ENCODE assay signal across 24 cellular contexts in genomic region chr19:6228523-6229215, GRCh38. TPM values are rescaled to one million over a fixed set of nuclear protein-coding genes. Genes with fewer than 3 reads are reported as not detected.
DNase-seq lines count a peak whose midpoint lies in the region; FAIRE-seq and TF ChIP-seq lines count a peak whose summit lies in the region.
"Had no signal": no experiment of that assay in that cellular context is flagged by ENCODE, and none has a peak within 500 bp of the region (broad histone marks: within the 10 kb centered on the region; RNA-seq: fewer than 3 reads in every experiment).

No MANE protein-coding gene starts in this region.

- no peaks in the 10 kb centered on the region for H3K27me3 Mint-ChIP-seq in astrocyte (ENCODE audit: low read depth, unreplicated experiment)
- H3K27me3 Mint-ChIP-seq in type B pancreatic cell: no peaks in the 10 kb centered on the region
- no peaks in the 10 kb centered on the region for H3K27me3 Mint-ChIP-seq in activated CD4-positive, alpha-beta memory T cell treated with anti-CD3 and anti-CD28 coated beads, Interleukin-2, amount 10 ng/mL, durations not matched to agents 7 days and 5 days

- peaks cover 82% of the 10 kb centered on the region for H3K79me2 ChIP-seq in astrocyte (ENCODE audit: insufficient read depth, low read length)

- no peak overlapping the region for H2AFZ ChIP-seq in astrocyte (ENCODE audit: low read depth, low read length)

- H3K36me3 ChIP-seq in H7 (replicated peaks; ENCODE audit: control insufficient read depth, insufficient read depth, low read length) (no peaks in the 10 kb centered on the region; the same call in none of the 2 replicates), astrocyte (ENCODE audit: insufficient read depth, low read length) (no peaks in the 10 kb centered on the region), transverse colon (peaks cover 0 to 16% (median 3%) of the 10 kb centered on the region in 4 donors)
- H3K36me3 ChIP-seq: uterus had no signal

- no peak for TF ChIP-seq EP300 in transverse colon (IDR thresholded peaks at IDR 0.05; ENCODE audit: low read depth)

- in situ Hi-C loops in transverse colon (cut with MboI; ENCODE audit: low pct_ligation_motif_present in 1 of 4, low pct_unique_long_range_greater_than_20kb in 1 of 4, low sequenced_read_pairs in 3 of 4): no loop called here

- WGBS in transverse colon (ENCODE audit: low coverage in 1 of 2), 2 donors: 83 to 100% methylated on average over 2 to 35 of the region's 35 CpGs

- peak overlapping the region; percentile 54 for H3K4me2 ChIP-seq in astrocyte (ENCODE audit: low read length)

- H3K9me3 Mint-ChIP-seq in astrocyte (ENCODE audit: unreplicated experiment): no peaks in the 10 kb centered on the region
- H3K9me3 Mint-ChIP-seq in type B pancreatic cell: no peaks in the 10 kb centered on the region
- H3K9me3 Mint-ChIP-seq in activated CD4-positive, alpha-beta memory T cell treated with anti-CD3 and anti-CD28 coated beads, Interleukin-2, amount 10 ng/mL, durations not matched to agents 7 days and 5 days: no peaks in the 10 kb centered on the region

- H3K27ac Mint-ChIP-seq in astrocyte (ENCODE audit: unreplicated experiment) (no peak overlapping the region), type B pancreatic cell (peak overlapping the region; percentile 43)
- H3K27ac Mint-ChIP-seq in activated CD4-positive, alpha-beta memory T cell treated with anti-CD3 and anti-CD28 coated beads, Interleukin-2, amount 10 ng/mL, durations not matched to agents 7 days and 5 days: no peak overlapping the region

- H3K9ac ChIP-seq in astrocyte (ENCODE audit: low read length): peak overlapping the region; percentile 8

- no peak overlapping the region for H3K4me3 Mint-ChIP-seq in astrocyte (ENCODE audit: unreplicated experiment)
- no peak overlapping the region for H3K4me3 Mint-ChIP-seq in type B pancreatic cell
- H3K4me3 Mint-ChIP-seq in activated CD4-positive, alpha-beta memory T cell treated with anti-CD3 and anti-CD28 coated beads, Interleukin-2, amount 10 ng/mL, durations not matched to agents 7 days and 5 days: no peak overlapping the region

- peaks cover 80% of the 10 kb centered on the region for H4K20me1 ChIP-seq in astrocyte (ENCODE audit: insufficient read depth, low read length)

- H3K9me3 ChIP-seq in astrocyte (ENCODE audit: insufficient read depth, low read depth, low read length) (no peaks in the 10 kb centered on the region), transverse colon (no peaks in the 10 kb centered on the region)
- H3K9me3 ChIP-seq: gastrocnemius medialis, sigmoid colon, stomach, uterus had no signal

- intact Hi-C loops in transverse colon (cut with DNase I; ENCODE audit: low total_unique reads): loop anchor here (2.0 kb wide), 1 partner anchor 16 kb away; no protein-coding TSS in a partner anchor

- H3K27me3 ChIP-seq in H7 (ENCODE audit: control insufficient read depth, insufficient read depth, low read length): no peaks in the 10 kb centered on the region
- H3K27me3 ChIP-seq in astrocyte (ENCODE audit: insufficient read depth, low read length): no peaks in the 10 kb centered on the region
- H3K27me3 ChIP-seq in transverse colon: no peaks in the 10 kb centered on the region
- H3K27me3 ChIP-seq: gastrocnemius medialis, sigmoid colon, stomach, uterus had no signal

- TF ChIP-seq CTCF in astrocyte (IDR thresholded peaks at IDR 0.05; ENCODE audit: insufficient read depth, low read depth, low read length): no peak
- no peak for TF ChIP-seq CTCF in type B pancreatic cell (conservative IDR thresholded peaks at IDR 0.05)
- no peak for TF ChIP-seq CTCF in transverse colon (IDR thresholded peaks at IDR 0.05)

- no peak overlapping the region for H3K27ac ChIP-seq in astrocyte (ENCODE audit: low read depth, low read length)
- H3K27ac ChIP-seq in transverse colon: no peak overlapping the region
- H3K27ac ChIP-seq: C4-2B, coronary artery, gastrocnemius medialis, stomach had no signal

- FAIRE-seq in astrocyte (lab: Jason Lieb, UNC): no peak

- H3K4me1 ChIP-seq in astrocyte (ENCODE audit: insufficient read depth, low read length) (peaks cover 32% of the 10 kb centered on the region), transverse colon (peaks cover 8 to 16% (median 11%) of the 10 kb centered on the region in 4 donors)

- POLR2A ChIA-PET in activated CD4-positive, alpha-beta memory T cell treated with anti-CD3 and anti-CD28 coated beads, Interleukin-2, amount 10 ng/mL, durations not matched to agents 7 days and 5 days (lab: Charles Lee): no interaction called here

- no peak for TF ChIP-seq POLR2A in transverse colon (IDR thresholded peaks at IDR 0.05)

- H3K4me1 Mint-ChIP-seq in astrocyte (ENCODE audit: low read depth, unreplicated experiment) (peaks cover 12% of the 10 kb centered on the region), type B pancreatic cell (ENCODE audit: unreplicated experiment) (peaks cover 14% of the 10 kb centered on the region)
- H3K4me1 Mint-ChIP-seq in activated CD4-positive, alpha-beta memory T cell treated with anti-CD3 and anti-CD28 coated beads, Interleukin-2, amount 10 ng/mL, durations not matched to agents 7 days and 5 days: peaks cover 4% of the 10 kb centered on the region

- CTCF ChIA-PET in activated CD4-positive, alpha-beta memory T cell treated with anti-CD3 and anti-CD28 coated beads, Interleukin-2, amount 10 ng/mL, durations not matched to agents 7 days and 5 days (lab: Charles Lee): no interaction called here

- peak; percentile 71 for DNase-seq in H7
- peak; percentile 31 for DNase-seq in astrocyte (ENCODE audit: low read depth)
- peak; percentile 42 for DNase-seq in iPS-NIHi11 (ENCODE audit: low spot score)
- DNase-seq in type B pancreatic cell (ENCODE audit: extremely low spot score, unreplicated experiment): no peak
- DNase-seq in activated CD4-positive, alpha-beta memory T cell treated with anti-CD3 and anti-CD28 coated beads, Interleukin-2, amount 10 ng/mL, durations not matched to agents 7 days and 5 days: no peak
- no peak for DNase-seq in AG08396 (ENCODE audit: low spot score)
- DNase-seq in transverse colon: no peak
- DNase-seq: activated CD4-positive, alpha-beta T cell treated with anti-CD3 and anti-CD28 coated beads, Interleukin-2, amount 50 U/mL, for 4 hours; activated naive CD4-positive, alpha-beta T cell treated with Interleukin-2 at 50 U/mL for 16 hours; activated T-cell treated with anti-CD3 and anti-CD28 coated beads for 4 hours; DMS79; erythroblast; gastrocnemius medialis; MM.1S; NCI-H1694; NK-92 treated with Interleukin-12 subunit alpha and Interleukin-12 subunit beta, amount 100 ng/mL, for 24 hours; occipital lobe; RPMI8226; sigmoid colon; stimulated activated CD4-positive, alpha-beta T cell treated with anti-CD3 and anti-CD28 coated beads, Interleukin-1b, Interleukin-23, amount 100 ng/mL, for 48 hours; stomach had no signal

- H3K36me3 Mint-ChIP-seq in astrocyte (ENCODE audit: low read depth, unreplicated experiment) (peaks cover 9% of the 10 kb centered on the region), type B pancreatic cell (peaks cover 10% of the 10 kb centered on the region)
- peaks cover 8% of the 10 kb centered on the region for H3K36me3 Mint-ChIP-seq in activated CD4-positive, alpha-beta memory T cell treated with anti-CD3 and anti-CD28 coated beads, Interleukin-2, amount 10 ng/mL, durations not matched to agents 7 days and 5 days (ENCODE audit: low read depth)

- H3K4me3 ChIP-seq in H7 (ENCODE audit: insufficient read depth, low read depth, low read length) (no peak overlapping the region), astrocyte (ENCODE audit: insufficient read depth, low read depth, low read length) (no peak overlapping the region), transverse colon (no peak overlapping the region)
- H3K4me3 ChIP-seq: coronary artery, gastrocnemius medialis, stomach, uterus had no signal

RNA-seq across cellular contexts. Expression of gene MLLT1, which starts 51.1 kb away (rescaled TPM):
- total RNA-seq in H7 (2014; rRNA removed; shearing (Covaris generic)): 16.1 and 17.3 TPM in 2 replicates
- total RNA-seq in astrocyte (41.6 and 46.0 TPM in 2 replicates), type B pancreatic cell (ENCODE audit: low replicate concordance) (51.3 and 106 TPM in 2 replicates), transverse colon (10 to 100 TPM; 12.3 to 34.6 (median 19.7) TPM)
- 10 to 100 TPM; 35.6 to 37.2 TPM for total RNA-seq in activated CD4-positive, alpha-beta memory T cell treated with anti-CD3 and anti-CD28 coated beads, Interleukin-2, amount 10 ng/mL, durations not matched to agents 7 days and 5 days

Comparison
In these comparisons a context has a peak if more than half of its experiments do, and no peak if none do; other contexts are left out.
1. DNase-seq: peak in H7 (single experiment), astrocyte (single experiment) and iPS-NIHi11 (single experiment); none in type B pancreatic cell (single experiment), activated CD4-positive, alpha-beta memory T cell treated with anti-CD3 and anti-CD28 coated beads, Interleukin-2, amount 10 ng/mL, durations not matched to agents 7 days and 5 days (single experiment), AG08396 (single experiment) and transverse colon (single experiment).